Comparison of ENCODE assay signal across 8 cellular contexts in genomic region chrX:103919336-103919682, GRCh38. TPM values are rescaled to one million over a fixed set of nuclear protein-coding genes. Genes with fewer than 3 reads are reported as not detected.
DNase-seq lines count a peak whose midpoint lies in the region; ATAC-seq, FAIRE-seq and TF ChIP-seq lines count a peak whose summit lies in the region.

No MANE protein-coding gene starts in this region.

- H3K4me1 ChIP-seq in HepG2 (ENCODE audit: insufficient read depth, low read length) (no peaks in the 10 kb centered on the region), testis (no peaks in the 10 kb centered on the region)

- peak; percentile 59 for ATAC-seq in GM21528 (IDR thresholded peaks at IDR 0.05; ENCODE audit: low FRiP score, unreplicated experiment)
- ATAC-seq in HepG2 = peak; percentile 88

- DNase-seq in HS-5 (ENCODE audit: low read depth) (peak; percentile 11), SK-MEL-5 (ENCODE audit: low read depth, low spot score) (peak; percentile 60), dedifferentiated amniotic fluid mesenchymal stem cell (ENCODE audit: extremely low spot score) (peak; percentile 30), HepG2 (ENCODE audit: low spot score) (no peak), testis (no peak)
- no peak for DNase-seq in stimulated activated CD4-positive, alpha-beta T cell treated with anti-CD3 and anti-CD28 coated beads, Interleukin-2, amount 100 ng/mL, for 48 hours

- no peaks in the 10 kb centered on the region for H4K20me1 ChIP-seq in HepG2 (ENCODE audit: insufficient read depth, low read length)

- no peaks in the 10 kb centered on the region; a peak in 1 of 5 replicates for H3K27me3 ChIP-seq in HepG2 (ENCODE audit: control insufficient read depth in 1 of 2, insufficient read depth in 2 of 2, low read length in 2 of 2)
- no peaks in the 10 kb centered on the region for H3K27me3 ChIP-seq in testis

- 23% methylated on average over 3 of the region's 9 CpGs for WGBS in HepG2 (ENCODE audit: low lambda C conversion rate)
- 2 to 16% methylated on average over 7 to 9 of the region's 9 CpGs for WGBS in testis, 2 donors

- CTCF ChIA-PET in HepG2 (lab: Yijun Ruan, JAX; ENCODE audit: low intra/inter-chr PET ratio, low total read pairs) = no interaction called here

- no peaks in the 10 kb centered on the region for H3K36me3 ChIP-seq in HepG2 (replicated peaks in 1 of 2; ENCODE audit: control insufficient read depth in 1 of 2, insufficient read depth in 2 of 2, low read length in 2 of 2)
- no peaks in the 10 kb centered on the region for H3K36me3 ChIP-seq in testis (ENCODE audit: low read depth, missing control alignments)

- TF ChIP-seq POLR2A in HepG2 (IDR thresholded peaks at IDR 0.05; ENCODE audit: insufficient read depth in 1 of 2, low read depth in 2 of 2, low read length in 2 of 2) = no peak
- TF ChIP-seq POLR2A in testis (IDR thresholded peaks at IDR 0.05) = no peak

- TF ChIP-seq EP300 in HepG2 (IDR thresholded peaks at IDR 0.05; ENCODE audit: low read depth in 2 of 2, low read length in 2 of 2) (no peak), HepG2 (CRISPR knock-in tag; IDR thresholded peaks at IDR 0.05; ENCODE audit: borderline replicate concordance) (no peak)

- H2AFZ ChIP-seq in HepG2 (ENCODE audit: low read length) = no peak overlapping the region

- H3K4me3 ChIP-seq in GM08714 (ENCODE audit: low read length) = peak overlapping the region; percentile 85
- H3K4me3 ChIP-seq in HepG2 (replicated peaks in 1 of 3; ENCODE audit: insufficient read depth in 1 of 3, low read depth in 2 of 3, low read length in 3 of 3) = peak overlapping the region in 2 of 3 experiments; percentile 24 to 61; a peak in 2 of 6 replicates
- H3K4me3 ChIP-seq in testis = peak overlapping the region; percentile 50 to 64

- no peaks in the 10 kb centered on the region for H3K79me2 ChIP-seq in HepG2 (ENCODE audit: insufficient read depth, low read length)

- H3K4me2 ChIP-seq in HepG2 (ENCODE audit: low read depth, low read length) = peak overlapping the region; percentile 58

- BruUV-seq in HepG2 (replicated peaks; lab: Mats Ljungman, UMichigan) = no TSS peak

- intact Hi-C loops in HepG2 (cut with micrococcal nuclease; ENCODE audit: unreplicated experiment) (no loop called here), testis (cut with DNase I; ENCODE audit: low total_unique reads) (no loop called here)

- H3K27ac ChIP-seq in HepG2 (ENCODE audit: extremely low read length, insufficient read depth, low read length) (no peak overlapping the region), testis (peak overlapping the region; percentile 71 to 73)

- FAIRE-seq in HepG2 (lab: Jason Lieb, UNC) = no peak

- POLR2A ChIA-PET in HepG2 (lab: Yijun Ruan, JAX) = no interaction called here

- H3K9me3 ChIP-seq in HepG2 (ENCODE audit: low read length) (no peaks in the 10 kb centered on the region), testis (no peaks in the 10 kb centered on the region)

- no peak overlapping the region for H3K9ac ChIP-seq in HepG2 (ENCODE audit: insufficient read depth, low read depth, low read length)

- TF ChIP-seq CTCF in HepG2 (CRISPR knock-in tag; IDR thresholded peaks at IDR 0.05) (no peak), testis (IDR thresholded peaks at IDR 0.05) (peak in 2 of 3 experiments; percentile 11 to 19)

- no peak for TF ChIP-seq RAD21 in HepG2 (CRISPR knock-in tag; IDR thresholded peaks at IDR 0.05)

- in situ Hi-C loops in SK-MEL-5 (cut with HindIII; ENCODE audit: low pct_unique_long_range_greater_than_20kb, low sequenced_read_pairs) (no loop called here), HepG2 (cut with HindIII; ENCODE audit: extremely low pct_ligation_motif_present, low pct_unique_long_range_greater_than_20kb) (no loop called here)

TF ChIP-seq in HepG2, 621 proteins besides CTCF, POLR2A, EP300 and RAD21:
- TF ChIP-seq ZFP62 (CRISPR knock-in tag; IDR thresholded peaks at IDR 0.05) (no peak), HES4 (CRISPR knock-in tag; IDR thresholded peaks at IDR 0.05; ENCODE audit: borderline replicate concordance) (no peak), ZNF292 (CRISPR knock-in tag; IDR thresholded peaks at IDR 0.05; ENCODE audit: borderline replicate concordance, low read depth) (no peak), HOXA5 (CRISPR knock-in tag; IDR thresholded peaks at IDR 0.05) (no peak), CREB1 (IDR thresholded peaks at IDR 0.05) (no peak), CREB1 (CRISPR knock-in tag; IDR thresholded peaks at IDR 0.05) (no peak), ZNF10 (CRISPR knock-in tag; IDR thresholded peaks at IDR 0.05; ENCODE audit: borderline replicate concordance, low read depth) (no peak), ZNF12 (CRISPR knock-in tag; IDR thresholded peaks at IDR 0.05) (no peak), SKI (IDR thresholded peaks at IDR 0.05; ENCODE audit: partially characterized antibody) (no peak), SMAD9 (CRISPR knock-in tag; IDR thresholded peaks at IDR 0.05) (no peak), ZNF784 (CRISPR knock-in tag; IDR thresholded peaks at IDR 0.05; ENCODE audit: borderline replicate concordance) (no peak), ZNF615 (CRISPR knock-in tag; IDR thresholded peaks at IDR 0.05; ENCODE audit: borderline replicate concordance) (no peak), CENPBD1 (CRISPR knock-in tag; IDR thresholded peaks at IDR 0.05; ENCODE audit: borderline replicate concordance, low read depth) (no peak), ZNF703 (CRISPR knock-in tag; IDR thresholded peaks at IDR 0.05; ENCODE audit: borderline replicate concordance) (no peak), PRMT3 (CRISPR knock-in tag; IDR thresholded peaks at IDR 0.05; ENCODE audit: borderline replicate concordance, low read depth) (no peak), DNMT1 (CRISPR knock-in tag; IDR thresholded peaks at IDR 0.05) (no peak), DDIT3 (CRISPR knock-in tag; IDR thresholded peaks at IDR 0.05) (no peak), RAD51 (IDR thresholded peaks at IDR 0.05; ENCODE audit: borderline replicate concordance) (no peak), ZNF740 (CRISPR knock-in tag; IDR thresholded peaks at IDR 0.05) (no peak), FOXA3 (CRISPR knock-in tag; IDR thresholded peaks at IDR 0.05) (no peak)
TF ChIP-seq in HepG2: peak in this region for 0.

RNA-seq across cellular contexts. Expression of gene TMSB15B, which starts 43.1 kb away (rescaled TPM):
- 5.3 and 5.5 TPM in 2 replicates for total RNA-seq in SK-MEL-5 (2014; rRNA removed; shearing (Covaris generic))
- 1.8 and 2.3 TPM in 2 replicates for polyA plus RNA-seq in SK-MEL-5 (2015; cell fraction: cytosol; rRNA removed)
- polyA plus RNA-seq in SK-MEL-5 (2015; cell fraction: nucleus; rRNA removed) = 2.5 and 5.0 TPM in 2 replicates
- total RNA-seq in HepG2 (2016; rRNA removed; fragmentation: Illumina TruSeq; extraction: Trizol) = not detected in 2 replicates
- total RNA-seq in HepG2 (2016; cell fraction: cytosol; rRNA removed; fragmentation: Illumina TruSeq; extraction: Trizol; ENCODE audit: low read depth) = not detected in 2 replicates
- total RNA-seq in HepG2 (2016; cell fraction: insoluble cytoplasmic fraction; rRNA removed; fragmentation: Illumina TruSeq; extraction: Trizol) = not detected in 2 replicates
- total RNA-seq in HepG2 (2016; cell fraction: membrane; rRNA removed; fragmentation: Illumina TruSeq; extraction: Trizol) = not detected in 2 replicates
- not detected in 2 replicates for total RNA-seq in HepG2 (2016; cell fraction: nucleus; rRNA removed; fragmentation: Illumina TruSeq; extraction: Trizol)
- not detected in 2 replicates for polyA plus RNA-seq in HepG2 (2011; rRNA removed)
- polyA plus RNA-seq in HepG2 (2011; cell fraction: cytosol; rRNA removed) = not detected in 2 replicates
- polyA plus RNA-seq in HepG2 (2011; cell fraction: nucleus; rRNA removed) = not detected in 2 replicates
- not detected in 2 replicates for polyA plus RNA-seq in HepG2 (2012)
- polyA plus RNA-seq in HepG2 (2016; cell fraction: cytosol; fragmentation: Illumina TruSeq; extraction: Trizol; ENCODE audit: low read depth) = not detected in 2 replicates
- not detected in 2 replicates for polyA plus RNA-seq in HepG2 (2016; cell fraction: insoluble cytoplasmic fraction; fragmentation: Illumina TruSeq; extraction: Trizol; ENCODE audit: low read depth)
- not detected in 2 replicates for polyA plus RNA-seq in HepG2 (2016; cell fraction: membrane; fragmentation: Illumina TruSeq; extraction: Trizol; ENCODE audit: low read depth)
- not detected in 2 replicates for polyA plus RNA-seq in HepG2 (2016; cell fraction: nucleus; fragmentation: Illumina TruSeq; extraction: Trizol; ENCODE audit: insufficient read depth, low read depth)
- polyA minus RNA-seq in HepG2 (2011; rRNA and poly(A)+ RNA removed; ENCODE audit: low replicate concordance) = not detected in 2 replicates
- polyA minus RNA-seq in HepG2 (2011; cell fraction: cytosol; rRNA and poly(A)+ RNA removed) = not detected in 2 replicates
- not detected in 2 replicates for polyA minus RNA-seq in HepG2 (2011; cell fraction: nucleus; rRNA and poly(A)+ RNA removed)
- total RNA-seq in testis = 1 to 10 TPM; 5.4 to 6.9 TPM
- 4.0 TPM for polyA plus RNA-seq in testis (ENCODE audit: insufficient read depth, low read depth, low replicate concordance)

Comparison
In these comparisons a context has a peak if more than half of its experiments do, and no peak if none do; other contexts are left out.
1. DNase-seq: peak in HS-5 (single experiment), SK-MEL-5 (single experiment) and dedifferentiated amniotic fluid mesenchymal stem cell (single experiment); none in HepG2 (single experiment), testis (single experiment) and stimulated activated CD4-positive, alpha-beta T cell treated with anti-CD3 and anti-CD28 coated beads, Interleukin-2, amount 100 ng/mL, for 48 hours (0 of 2).
2. Peak in every context shown above with its lines, with median percentiles within 50 percentile points of each other: H3K4me3 ChIP-seq.